ENCODE assay signal across 8 cellular contexts in the genomic region with DNA sequence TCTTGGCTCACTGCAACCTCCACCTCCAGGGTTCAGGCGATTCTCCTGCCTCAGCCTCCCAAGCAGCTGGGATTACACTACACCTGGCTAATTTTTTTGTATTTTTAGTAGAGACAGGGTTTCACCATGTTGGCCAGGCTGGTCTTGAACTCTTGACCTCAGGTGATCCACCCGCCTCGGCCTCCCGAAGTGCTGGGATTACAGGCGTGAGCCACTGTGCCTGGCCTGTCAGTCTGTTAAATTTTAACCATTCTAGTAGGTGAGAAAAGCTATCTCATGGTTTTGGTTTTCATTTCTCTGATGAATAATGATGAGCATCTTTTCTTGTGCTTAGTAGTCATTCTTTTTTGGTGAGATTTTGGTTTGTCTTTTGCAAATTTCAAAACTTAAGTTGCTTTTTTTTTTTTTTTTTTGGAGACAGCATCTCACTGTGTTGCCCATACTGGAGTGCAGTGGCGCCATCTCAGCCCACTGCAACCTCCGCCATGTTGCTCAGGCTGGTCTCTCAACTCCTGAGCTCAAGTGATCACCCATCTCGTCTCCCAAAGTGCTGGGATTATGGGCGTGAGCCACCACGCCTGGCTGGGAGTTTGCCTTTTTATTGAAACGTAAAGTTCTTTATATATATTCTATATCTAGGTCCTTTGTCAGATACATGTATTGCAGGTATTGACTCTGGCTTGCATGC. TPM values are rescaled to one million over a fixed set of nuclear protein-coding genes. Genes with fewer than 3 reads are reported as not detected.
DNase-seq lines count a peak whose midpoint lies in the region; ATAC-seq, FAIRE-seq and TF ChIP-seq lines count a peak whose summit lies in the region.
"Not testable (repeated sequence)": the region's sequence is repeated elsewhere in the genome, so short reads cannot be mapped to it uniquely, and the experiment has no call there.

No MANE protein-coding gene starts in this region.

- POLR2A ChIA-PET in HepG2 (lab: Yijun Ruan, JAX): interaction anchor here (0.5 to 2.0 kb wide), 5 partner anchors 12 to 377 kb away, joined by 3 to 6 read pairs (median 4); no protein-coding TSS in a partner anchor

- H3K36me3 Mint-ChIP-seq in activated T-helper 17 cell treated with anti-CD3 and anti-CD28 coated beads, Interleukin-2, amount 50 U/mL, for 72 hours (ENCODE audit: low read depth): not testable (repeated sequence)

- TF ChIP-seq POLR2A in HepG2 (IDR thresholded peaks at IDR 0.05; ENCODE audit: insufficient read depth in 1 of 2, low read depth in 2 of 2, low read length in 2 of 2): not testable (repeated sequence)

- peak overlapping the region; percentile 83 for H3K4me2 ChIP-seq in HepG2 (ENCODE audit: low read depth, low read length)

- not testable (repeated sequence) for H3K9me3 ChIP-seq in HepG2 (ENCODE audit: low read length)

- not testable (repeated sequence) for H3K9me3 Mint-ChIP-seq in activated T-helper 17 cell treated with anti-CD3 and anti-CD28 coated beads, Interleukin-2, amount 50 U/mL, for 72 hours

- not testable (repeated sequence) for H2AFZ ChIP-seq in HepG2 (ENCODE audit: low read length)

- H3K4me3 Mint-ChIP-seq in activated T-helper 17 cell treated with anti-CD3 and anti-CD28 coated beads, Interleukin-2, amount 50 U/mL, for 72 hours: not testable (repeated sequence)

- H3K27me3 Mint-ChIP-seq in activated T-helper 17 cell treated with anti-CD3 and anti-CD28 coated beads, Interleukin-2, amount 50 U/mL, for 72 hours: not testable (repeated sequence)

- peaks cover 70% of the 10 kb centered on the region for H3K4me1 ChIP-seq in HepG2 (ENCODE audit: insufficient read depth, low read length)

- CTCF ChIA-PET in HepG2 (lab: Yijun Ruan, JAX; ENCODE audit: low intra/inter-chr PET ratio, low total read pairs): not testable (repeated sequence)

- intact Hi-C loops in HepG2 (cut with micrococcal nuclease; ENCODE audit: unreplicated experiment): loop anchor here (10.0 kb wide), 2 partner anchors 211 to 269 kb away; no protein-coding TSS in a partner anchor

- peak; percentile 87 for ATAC-seq in GM19025 (IDR thresholded peaks at IDR 0.05; ENCODE audit: low read depth, unreplicated experiment)
- peak; percentile 87 for ATAC-seq in GM21423 (IDR thresholded peaks at IDR 0.05; ENCODE audit: unreplicated experiment)
- peak; percentile 72 for ATAC-seq in HG02610 (IDR thresholded peaks at IDR 0.05; ENCODE audit: unreplicated experiment)
- peak; percentile 75 for ATAC-seq in HG03045 (IDR thresholded peaks at IDR 0.05; ENCODE audit: unreplicated experiment)
- ATAC-seq in HG03457 (IDR thresholded peaks at IDR 0.05; ENCODE audit: unreplicated experiment): peak; percentile 85
- peak; percentile 56 for ATAC-seq in activated T-helper 17 cell treated with anti-CD3 and anti-CD28 coated beads, Interleukin-2, amount 50 U/mL, for 72 hours (replicated peaks)
- peak; percentile 55 for ATAC-seq in HepG2

- not testable (repeated sequence) for FAIRE-seq in HepG2 (lab: Jason Lieb, UNC)

- H3K27ac Mint-ChIP-seq in activated T-helper 17 cell treated with anti-CD3 and anti-CD28 coated beads, Interleukin-2, amount 50 U/mL, for 72 hours: not testable (repeated sequence)

- WGBS in HepG2 (ENCODE audit: low lambda C conversion rate): 43% methylated on average over 11 of the region's 11 CpGs

- BruUV-seq in HepG2 (replicated peaks; lab: Mats Ljungman, UMichigan): not testable (repeated sequence)

- TF ChIP-seq EP300 in HepG2 (IDR thresholded peaks at IDR 0.05; ENCODE audit: low read depth in 2 of 2, low read length in 2 of 2); HepG2 (CRISPR knock-in tag; IDR thresholded peaks at IDR 0.05; ENCODE audit: borderline replicate concordance): not testable (repeated sequence)

- not testable (repeated sequence) for TF ChIP-seq CTCF in HepG2 (CRISPR knock-in tag; IDR thresholded peaks at IDR 0.05)

- in situ Hi-C loops in HepG2 (cut with HindIII; ENCODE audit: extremely low pct_ligation_motif_present, low pct_unique_long_range_greater_than_20kb): loop anchor here (10.0 kb wide), 1 partner anchor 301 kb away; no protein-coding TSS in a partner anchor

- H3K4me3 ChIP-seq in GM08714 (ENCODE audit: low read length) (peak overlapping the region; percentile 6; the same call in 1 of the 2 replicates), HepG2 (replicated peaks in 1 of 3; ENCODE audit: insufficient read depth in 1 of 3, low read depth in 2 of 3, low read length in 3 of 3) (peak overlapping the region; percentile 5 to 41 (median 32); a peak in 3 of 6 replicates)

- peaks cover 96% of the 10 kb centered on the region for H3K79me2 ChIP-seq in HepG2 (ENCODE audit: insufficient read depth, low read length)

- DNase-seq in HepG2 (ENCODE audit: low spot score): peak; percentile 41

- H4K20me1 ChIP-seq in HepG2 (ENCODE audit: insufficient read depth, low read length): peaks cover 86% of the 10 kb centered on the region

- H3K36me3 ChIP-seq in HepG2 (replicated peaks in 1 of 2; ENCODE audit: control insufficient read depth in 1 of 2, insufficient read depth in 2 of 2, low read length in 2 of 2): peaks cover 2 to 26% of the 10 kb centered on the region in 2 experiments; a peak in 3 of 5 replicates

- H3K9ac ChIP-seq in HepG2 (ENCODE audit: insufficient read depth, low read depth, low read length): 0 out of 2 replicates have a peak overlapping the region, but pooled peaks have one; percentile 28

- not testable (repeated sequence) for H3K27me3 ChIP-seq in HepG2 (ENCODE audit: control insufficient read depth in 1 of 2, insufficient read depth in 2 of 2, low read length in 2 of 2)

- peaks cover 13% of the 10 kb centered on the region for H3K4me1 Mint-ChIP-seq in activated T-helper 17 cell treated with anti-CD3 and anti-CD28 coated beads, Interleukin-2, amount 50 U/mL, for 72 hours

- H3K27ac ChIP-seq in HepG2 (ENCODE audit: extremely low read length, insufficient read depth, low read length): peak overlapping the region; percentile 42

- TF ChIP-seq RAD21 in HepG2 (CRISPR knock-in tag; IDR thresholded peaks at IDR 0.05): peak; percentile 33; the same call in 1 of the 2 replicates

TF ChIP-seq in HepG2, 621 proteins besides CTCF, POLR2A, EP300 and RAD21 (continues in another document):
- TF ChIP-seq ZNF609 (CRISPR knock-in tag; IDR thresholded peaks at IDR 0.05; ENCODE audit: borderline replicate concordance) (peak; percentile 62; the same call in 1 of the 2 replicates), RARA (CRISPR knock-in tag; IDR thresholded peaks at IDR 0.05) (peak; percentile 96)

RNA-seq across cellular contexts. Expression of gene TRIM24, which starts 6.2 kb away (rescaled TPM):
- total RNA-seq in activated T-helper 17 cell treated with anti-CD3 and anti-CD28 coated beads, Interleukin-2, amount 50 U/mL, for 72 hours: 10 to 100 TPM in 1 of 2 donors, 1 to 10 TPM in 1; 8.5 to 19.4 TPM
- total RNA-seq in HepG2 (2016; rRNA removed; fragmentation: Illumina TruSeq; extraction: Trizol): 106 and 118 TPM in 2 replicates
- 122 and 139 TPM in 2 replicates for total RNA-seq in HepG2 (2016; cell fraction: cytosol; rRNA removed; fragmentation: Illumina TruSeq; extraction: Trizol; ENCODE audit: low read depth)
- 99.4 and 119 TPM in 2 replicates for total RNA-seq in HepG2 (2016; cell fraction: insoluble cytoplasmic fraction; rRNA removed; fragmentation: Illumina TruSeq; extraction: Trizol)
- total RNA-seq in HepG2 (2016; cell fraction: membrane; rRNA removed; fragmentation: Illumina TruSeq; extraction: Trizol): 66.5 and 76.0 TPM in 2 replicates
- total RNA-seq in HepG2 (2016; cell fraction: nucleus; rRNA removed; fragmentation: Illumina TruSeq; extraction: Trizol): 103 and 118 TPM in 2 replicates
- polyA plus RNA-seq in HepG2 (2011; rRNA removed): 70.3 and 100 TPM in 2 replicates
- 34.7 and 45.8 TPM in 2 replicates for polyA plus RNA-seq in HepG2 (2011; cell fraction: cytosol; rRNA removed)
- polyA plus RNA-seq in HepG2 (2011; cell fraction: nucleus; rRNA removed): 47.7 and 50.1 TPM in 2 replicates
- 45.5 and 53.7 TPM in 2 replicates for polyA plus RNA-seq in HepG2 (2012)
- polyA plus RNA-seq in HepG2 (2016; cell fraction: cytosol; fragmentation: Illumina TruSeq; extraction: Trizol; ENCODE audit: low read depth): 3.2 and 3.5 TPM in 2 replicates
- 140 and 150 TPM in 2 replicates for polyA plus RNA-seq in HepG2 (2016; cell fraction: insoluble cytoplasmic fraction; fragmentation: Illumina TruSeq; extraction: Trizol; ENCODE audit: low read depth)
- 12.3 and 15.0 TPM in 2 replicates for polyA plus RNA-seq in HepG2 (2016; cell fraction: membrane; fragmentation: Illumina TruSeq; extraction: Trizol; ENCODE audit: low read depth)
- 118 and 128 TPM in 2 replicates for polyA plus RNA-seq in HepG2 (2016; cell fraction: nucleus; fragmentation: Illumina TruSeq; extraction: Trizol; ENCODE audit: insufficient read depth, low read depth)
- polyA minus RNA-seq in HepG2 (2011; rRNA and poly(A)+ RNA removed; ENCODE audit: low replicate concordance): 19.6 and 88.1 TPM in 2 replicates
- polyA minus RNA-seq in HepG2 (2011; cell fraction: cytosol; rRNA and poly(A)+ RNA removed): 86.8 and 89.8 TPM in 2 replicates
- 194 and 209 TPM in 2 replicates for polyA minus RNA-seq in HepG2 (2011; cell fraction: nucleus; rRNA and poly(A)+ RNA removed)

Comparison
In these comparisons a context has a peak if more than half of its experiments do, and no peak if none do; other contexts are left out.
1. Peak in every context shown above with its lines: DNase-seq, ATAC-seq, H3K4me3 ChIP-seq and H3K27ac ChIP-seq.